ENCODE assay signal across 1 cellular context in genomic region chr5:57202811-57203210, GRCh38.
TF ChIP-seq lines count a peak whose summit lies in the region.

No MANE protein-coding gene starts in this region.

TF ChIP-seq in HEK293, 187 proteins besides CTCF, POLR2A, EP300 and RAD21 (continued from another document):
- TF ChIP-seq ZNF596 (tag by site-specific recombination; IDR thresholded peaks at IDR 0.05) = no peak
- TF ChIP-seq PRDM6 (tag by site-specific recombination; IDR thresholded peaks at IDR 0.05) = peak; percentile 63; the same call in 1 of the 2 replicates
- TF ChIP-seq ZNF600 (tag by site-specific recombination; IDR thresholded peaks at IDR 0.05) = no peak
- no peak for TF ChIP-seq WT1 (tag by site-specific recombination; IDR thresholded peaks at IDR 0.05)
- no peak for TF ChIP-seq ZBTB6 (tag by site-specific recombination; IDR thresholded peaks at IDR 0.05)
- TF ChIP-seq ZNF747 (tag by site-specific recombination; IDR thresholded peaks at IDR 0.05) = no peak
- no peak for TF ChIP-seq ZNF366 (tag by site-specific recombination; conservative IDR thresholded peaks at IDR 0.05)
- no peak for TF ChIP-seq ZNF645 (tag by site-specific recombination; IDR thresholded peaks at IDR 0.05)
